In genomic region chr11:78773503-78773902, GRCh38 we compare ENCODE assay signal across 13 cellular contexts.
DNase-seq lines count a peak whose midpoint lies in the region; ATAC-seq and TF ChIP-seq lines count a peak whose summit lies in the region.
"Had no signal": no experiment of that assay in that cellular context is flagged by ENCODE, and none has a peak within 500 bp of the region (broad histone marks: within the 10 kb centered on the region; RNA-seq: fewer than 3 reads in every experiment).

No MANE protein-coding gene starts in this region.

- peak; percentile 4 for DNase-seq in DMS 273 (lab: John Stamatoyannopoulos, UW; ENCODE audit: unreplicated experiment)
- DNase-seq in DMS 273 treated with DMSO at 0.1 percent for 48 hours (lab: John Stamatoyannopoulos, UW): no peak
- DNase-seq in SK-N-DZ (ENCODE audit: low spot score): peak; percentile 46
- DNase-seq: AML-193; Caco-2; Calu3; CD4-positive, alpha-beta T cell; CD8-positive, alpha-beta T cell; DMS79 treated with DMSO at 0.1 percent for 48 hours; GF-D8 had no signal

- ATAC-seq in SK-N-SH treated with all-trans-retinoic acid at 6 μM for 48 hours (no peak), GM18519 (IDR thresholded peaks at IDR 0.05; ENCODE audit: low FRiP score, unreplicated experiment) (no peak)
- ATAC-seq: A549; CD8-positive, alpha-beta T cell had no signal

TF ChIP-seq in SK-N-SH treated with all-trans-retinoic acid at 6 μM for 48 hours, 23 proteins besides CTCF, POLR2A, EP300 and RAD21:
- TF ChIP-seq TCF4 (CRISPR knock-in tag; IDR thresholded peaks at IDR 0.05; ENCODE audit: borderline replicate concordance) (0 out of 2 replicates have a peak, but pooled peaks have one; percentile 32), ZFP30 (CRISPR knock-in tag; IDR thresholded peaks at IDR 0.05) (no peak)
TF ChIP-seq in SK-N-SH treated with all-trans-retinoic acid at 6 μM for 48 hours: peak in this region for 1.
